ENCODE assay signal across 8 cellular contexts in the genomic region with DNA sequence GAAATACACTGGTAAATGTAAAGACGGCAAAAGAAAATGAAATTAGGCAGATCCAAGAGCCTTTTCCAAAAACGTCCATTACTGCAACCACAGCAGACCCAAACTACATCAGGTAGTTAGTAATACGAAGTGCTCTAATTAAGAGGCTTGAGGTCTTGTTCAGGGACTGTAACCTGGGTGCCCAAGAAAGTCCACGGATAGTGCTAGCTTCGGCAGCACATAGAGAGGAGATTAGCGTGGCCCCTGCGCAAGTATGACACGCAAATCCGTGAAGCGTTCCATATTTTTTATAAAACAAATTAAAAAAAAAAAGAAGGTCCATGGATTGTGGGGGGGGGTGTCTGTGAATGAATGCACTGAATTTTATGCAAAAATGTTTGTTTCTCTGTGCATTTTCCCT. TPM values are rescaled to one million over a fixed set of nuclear protein-coding genes. Genes with fewer than 3 reads are reported as not detected.
DNase-seq lines count a peak whose midpoint lies in the region; ATAC-seq and TF ChIP-seq lines count a peak whose summit lies in the region.
"Had no signal": no experiment of that assay in that cellular context is flagged by ENCODE, and none has a peak within 500 bp of the region (broad histone marks: within the 10 kb centered on the region; RNA-seq: fewer than 3 reads in every experiment).

No MANE protein-coding gene starts in this region.

- no peaks in the 10 kb centered on the region for H3K27me3 Mint-ChIP-seq in T-cell

- H3K9me3 Mint-ChIP-seq in T-cell = no peaks in the 10 kb centered on the region

- no peak overlapping the region for H3K27ac Mint-ChIP-seq in T-cell

- CTCF ChIA-PET in T-cell (lab: Charles Lee) = interaction anchor here in 1 of 2 donors (0.7 kb wide), 2 partner anchors 15 to 1043 kb away, joined by 3 to 4 read pairs; no protein-coding TSS in a partner anchor

- DNase-seq in HAP-1 (ENCODE audit: low spot score in 2 of 2) = no peak
- DNase-seq in T-cell = no peak
- no peak for DNase-seq in fibroblast of lung (ENCODE audit: low read depth in 2 of 2)
- DNase-seq in HuH-7 (ENCODE audit: low spot score) = no peak
- DNase-seq in Ammon's horn (ENCODE audit: low spot score) = no peak
- DNase-seq: stimulated activated naive CD4-positive, alpha-beta T cell had no signal

- H3K4me1 ChIP-seq in HAP-1 (peaks cover 10% of the 10 kb centered on the region), fibroblast of lung (ENCODE audit: control insufficient read depth, extremely low read depth, insufficient read depth, low read length) (peaks cover 3% of the 10 kb centered on the region), skeletal muscle satellite cell (ENCODE audit: control insufficient read depth, insufficient read depth, low read length) (peaks cover 17% of the 10 kb centered on the region)

- no peaks in the 10 kb centered on the region for H4K20me1 ChIP-seq in fibroblast of lung (ENCODE audit: control insufficient read depth, extremely low read depth, insufficient read depth, low read length)

- H3K36me3 Mint-ChIP-seq in T-cell = no peaks in the 10 kb centered on the region

- H3K9ac ChIP-seq in fibroblast of lung (ENCODE audit: insufficient read depth, low read length) (no peak overlapping the region), skeletal muscle satellite cell (ENCODE audit: low read depth, low read length) (peak overlapping the region; percentile 97)

- peaks cover 52 to 64% (median 63%) of the 10 kb centered on the region in 3 donors for H3K4me1 Mint-ChIP-seq in T-cell

- ATAC-seq in T-cell (replicated peaks in 1 of 4) (no peak), HG03378 (IDR thresholded peaks at IDR 0.05; ENCODE audit: unreplicated experiment) (no peak)

- TF ChIP-seq CTCF in fibroblast of lung (conservative IDR thresholded peaks at IDR 0.05 in 1 of 2, IDR thresholded peaks at IDR 0.05 in 1 of 2; ENCODE audit: low read depth in 1 of 2, low read length in 2 of 2) = no peak

- in situ Hi-C loops in HAP-1 (cut with MboI; ENCODE audit: low sequenced_read_pairs) = no loop called here

- H3K4me3 ChIP-seq in HAP-1 = peak overlapping the region; percentile 90
- H3K4me3 ChIP-seq in fibroblast of lung (replicated peaks in 1 of 4; ENCODE audit: control extremely low read depth in 1 of 4, insufficient read depth in 1 of 4, low read depth in 3 of 4, low read length in 4 of 4) = peak overlapping the region; percentile 96 to 100 (median 98)
- H3K4me3 ChIP-seq in skeletal muscle satellite cell (ENCODE audit: low read length) = peak overlapping the region; percentile 76

- peaks cover 9% of the 10 kb centered on the region for H3K36me3 ChIP-seq in HAP-1 (replicated peaks)
- H3K36me3 ChIP-seq in fibroblast of lung (ENCODE audit: control insufficient read depth, insufficient read depth, low read length) = no peaks in the 10 kb centered on the region
- H3K36me3 ChIP-seq in skeletal muscle satellite cell (ENCODE audit: insufficient read depth, low read length) = peaks cover 5% of the 10 kb centered on the region

- POLR2A ChIA-PET in T-cell (lab: Charles Lee) = interaction anchor here (0.6 to 0.7 kb wide), 3 partner anchors 297 to 1850 kb away, joined by 5 to 7 read pairs (median 6); no protein-coding TSS in a partner anchor

- H3K27me3 ChIP-seq in HAP-1 (ENCODE audit: low read depth) (no peaks in the 10 kb centered on the region), fibroblast of lung (ENCODE audit: control insufficient read depth, insufficient read depth, low read length) (no peaks in the 10 kb centered on the region), skeletal muscle satellite cell (ENCODE audit: control insufficient read depth, insufficient read depth, low read length) (no peaks in the 10 kb centered on the region)

- H3K27ac ChIP-seq in fibroblast of lung (ENCODE audit: insufficient read depth, low read length) = peak overlapping the region; percentile 99

- peak overlapping the region; percentile 70 to 99 (median 91) for H3K4me3 Mint-ChIP-seq in T-cell

- H2AFZ ChIP-seq in fibroblast of lung (ENCODE audit: low read length) = no peak overlapping the region

- H3K9me3 ChIP-seq in HAP-1 = no peaks in the 10 kb centered on the region
- H3K9me3 ChIP-seq in fibroblast of lung (ENCODE audit: control insufficient read depth, insufficient read depth, low read depth, low read length) = no peaks in the 10 kb centered on the region
- no peaks in the 10 kb centered on the region for H3K9me3 ChIP-seq in skeletal muscle satellite cell (replicated peaks; ENCODE audit: low read length)

- peaks cover 62% of the 10 kb centered on the region for H3K79me2 ChIP-seq in fibroblast of lung (ENCODE audit: control insufficient read depth, insufficient read depth, low read length)

- peak overlapping the region; percentile 90 for H3K4me2 ChIP-seq in fibroblast of lung (ENCODE audit: extremely low read depth, insufficient read depth, low read length)
- H3K4me2 ChIP-seq in skeletal muscle satellite cell (ENCODE audit: low read length) = peak overlapping the region; percentile 82

RNA-seq across cellular contexts. Expression of gene COPB2, which starts 1.4 kb away (rescaled TPM):
- total RNA-seq in T-cell (10 to 100 TPM; 25.6 to 76.6 (median 68.2) TPM), fibroblast of lung (216 and 293 TPM in 2 replicates)
- polyA plus RNA-seq in fibroblast of lung = 233 and 284 TPM in 2 replicates
- 185 and 205 TPM in 2 replicates for polyA plus RNA-seq in fibroblast of lung (2012)
- 53.3 and 62.6 TPM in 2 replicates for polyA minus RNA-seq in fibroblast of lung (ENCODE audit: low replicate concordance)
- total RNA-seq in skeletal muscle satellite cell (2012; rRNA removed) = 164 and 167 TPM in 2 replicates

RNA-seq across cellular contexts. Expression of gene MRPS22, which starts 44.3 kb away (rescaled TPM):
- total RNA-seq in T-cell (10 to 100 TPM; 32.4 to 36.9 (median 33.9) TPM), fibroblast of lung (81.3 and 90.1 TPM in 2 replicates)
- polyA plus RNA-seq in fibroblast of lung = 56.7 and 64.6 TPM in 2 replicates
- polyA plus RNA-seq in fibroblast of lung (2012) = 42.5 and 53.1 TPM in 2 replicates
- polyA minus RNA-seq in fibroblast of lung (ENCODE audit: low replicate concordance) = 1.1 and 3.3 TPM in 2 replicates
- total RNA-seq in skeletal muscle satellite cell (2012; rRNA removed) = 81.9 and 83.7 TPM in 2 replicates
